Comparison of ENCODE assay signal across 7 cellular contexts in the genomic region with DNA sequence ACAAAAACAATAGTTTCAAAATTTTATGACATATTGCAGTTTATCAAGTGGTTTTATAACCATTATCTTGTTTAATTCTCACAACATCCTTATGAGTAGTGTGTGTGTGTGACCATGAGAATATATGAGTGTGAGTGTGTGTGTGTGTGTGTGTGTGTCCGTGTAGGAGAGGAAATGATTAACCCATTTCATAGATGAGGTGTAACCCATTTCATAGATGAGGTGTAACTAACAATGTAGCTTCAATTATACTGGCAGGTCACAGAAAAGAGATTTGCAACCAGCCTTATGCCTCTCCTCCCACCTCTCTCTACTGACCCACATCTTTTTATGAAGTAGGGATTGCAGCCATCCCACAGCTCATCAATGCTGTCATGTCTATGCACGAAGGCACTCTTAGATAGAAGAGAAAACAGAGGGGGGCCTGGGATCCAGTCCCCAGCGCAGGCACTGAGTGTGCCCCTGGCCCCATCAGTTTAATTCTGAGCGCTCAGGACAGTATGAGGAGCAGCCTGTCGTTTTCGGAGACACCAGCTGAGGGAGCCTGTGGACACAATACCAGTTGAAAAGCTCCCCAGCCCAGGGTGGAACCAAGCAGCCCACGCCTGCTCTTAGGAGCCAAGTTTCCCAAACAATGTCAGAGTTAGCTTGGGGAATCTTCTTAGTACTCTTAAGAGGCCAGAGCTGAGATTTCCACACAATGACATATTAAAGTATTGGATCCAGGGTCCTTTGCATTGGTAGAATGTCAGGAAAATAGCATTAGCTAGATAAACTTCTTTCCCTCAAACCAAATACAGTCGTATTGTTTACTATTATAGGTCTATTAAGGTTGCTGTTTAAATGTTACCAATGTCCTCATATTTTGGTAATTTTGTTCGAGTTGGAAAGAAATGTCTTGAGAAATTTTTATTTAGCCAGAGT.
DNase-seq lines count a peak whose midpoint lies in the region; ATAC-seq and TF ChIP-seq lines count a peak whose summit lies in the region.

No MANE protein-coding gene starts in this region.

- no peak for TF ChIP-seq POLR2A in stomach (IDR thresholded peaks at IDR 0.05)

- intact Hi-C loops in colonic mucosa (cut with DNase I): loop anchor here (10.0 kb wide), 2 partner anchors 89 to 249 kb away; no protein-coding TSS in a partner anchor
- intact Hi-C loops in left lung (cut with DNase I): loop anchor here in 1 of 2 donors (10.0 kb wide), 1 partner anchor 339 kb away; no protein-coding TSS in a partner anchor
- intact Hi-C loops in stomach (cut with DNase I; ENCODE audit: low total_unique reads): no loop called here

- H3K9me3 ChIP-seq in colonic mucosa: no peaks in the 10 kb centered on the region
- no peaks in the 10 kb centered on the region for H3K9me3 ChIP-seq in left lung
- no peaks in the 10 kb centered on the region for H3K9me3 ChIP-seq in stomach

- DNase-seq in HPDE6-E6E7 (ENCODE audit: extremely low spot score): peak; percentile 70
- DNase-seq in RWPE1 (ENCODE audit: low spot score): peak; percentile 74
- peak; percentile 82 for DNase-seq in colonic mucosa
- peak in 1 of 2 donors; percentile 76 for DNase-seq in left lung
- DNase-seq in stomach: peak; percentile 77

- H3K27me3 ChIP-seq in colonic mucosa: no peaks in the 10 kb centered on the region
- H3K27me3 ChIP-seq in left lung: no peaks in the 10 kb centered on the region
- H3K27me3 ChIP-seq in stomach: no peaks in the 10 kb centered on the region

- CTCF ChIA-PET in RWPE1 (lab: Yijun Ruan, JAX): interaction anchor here (0.6 to 1.5 kb wide), 8 partner anchors 11 to 247 kb away, joined by 3 to 10 read pairs (median 4); no protein-coding TSS in a partner anchor

- H3K9ac ChIP-seq in colonic mucosa (ENCODE audit: low read depth in 2 of 2, low read length in 2 of 2): no peak overlapping the region

- POLR2A ChIA-PET in RWPE1 (lab: Yijun Ruan, JAX; ENCODE audit: low non-redundant PET): interaction anchor here (0.7 kb wide), 1 partner anchor 1612 kb away, joined by 3 read pairs; no protein-coding TSS in a partner anchor

- H3K27ac ChIP-seq in RWPE1: no peak overlapping the region
- H3K27ac ChIP-seq in colonic mucosa: no peak overlapping the region
- peak overlapping the region in 1 of 2 donors; percentile 0 for H3K27ac ChIP-seq in left lung
- no peak overlapping the region for H3K27ac ChIP-seq in stomach

- ATAC-seq in GM21515 (IDR thresholded peaks at IDR 0.05; ENCODE audit: unreplicated experiment) (peak; percentile 88), left lung (peak; percentile 98)

- H3K4me3 ChIP-seq in colonic mucosa (no peak overlapping the region), left lung (no peak overlapping the region), stomach (no peak overlapping the region)

- peak; percentile 59 for TF ChIP-seq CTCF in GM12872 (IDR thresholded peaks at IDR 0.05; ENCODE audit: insufficient read depth, low read depth, low read length)
- peak; percentile 78 for TF ChIP-seq CTCF in RWPE1 (conservative IDR thresholded peaks at IDR 0.05; ENCODE audit: low read depth)
- TF ChIP-seq CTCF in colonic mucosa (IDR thresholded peaks at IDR 0.05): peak; percentile 60
- peak; percentile 56 to 65 for TF ChIP-seq CTCF in left lung (IDR thresholded peaks at IDR 0.05)
- TF ChIP-seq CTCF in stomach (IDR thresholded peaks at IDR 0.05): peak in 5 of 7 experiments; percentile 54 to 67 (median 65)

- H3K4me1 ChIP-seq in colonic mucosa (no peaks in the 10 kb centered on the region), left lung (peaks cover 0 to 7% of the 10 kb centered on the region in 2 donors), stomach (peaks cover 0 to 23% (median 12%) of the 10 kb centered on the region in 4 donors)

- 14 to 35% (median 18%) methylated on average over 9 of the region's 9 CpGs for WGBS in stomach, 5 donors

- TF ChIP-seq EP300 in stomach (IDR thresholded peaks at IDR 0.05): no peak

- H3K36me3 ChIP-seq in colonic mucosa (no peaks in the 10 kb centered on the region), left lung (no peaks in the 10 kb centered on the region), stomach (no peaks in the 10 kb centered on the region)
